9 cellular contexts compared by ENCODE assay signal in genomic region chr5:140220032-140220697, GRCh38. TPM values are rescaled to one million over a fixed set of nuclear protein-coding genes. Genes with fewer than 3 reads are reported as not detected.
DNase-seq lines count a peak whose midpoint lies in the region; ATAC-seq and TF ChIP-seq lines count a peak whose summit lies in the region.
"Had no signal": no experiment of that assay in that cellular context is flagged by ENCODE, and none has a peak within 500 bp of the region (broad histone marks: within the 10 kb centered on the region; RNA-seq: fewer than 3 reads in every experiment).

No MANE protein-coding gene starts in this region.

- intact Hi-C loops in posterior cingulate gyrus (cut with DNase I) = no loop called here

- ATAC-seq in GM18909 (IDR thresholded peaks at IDR 0.05; ENCODE audit: poor library complexity, unreplicated experiment) (peak; percentile 73), HG03457 (IDR thresholded peaks at IDR 0.05; ENCODE audit: unreplicated experiment) (peak; percentile 45), GM21515 (IDR thresholded peaks at IDR 0.05; ENCODE audit: unreplicated experiment) (no peak)

- no peak overlapping the region for H3K4me3 ChIP-seq in epithelial cell of proximal tubule (ENCODE audit: low read depth, low read length)

- peak; percentile 60 for DNase-seq in A172 (ENCODE audit: low spot score)
- peak; percentile 77 for DNase-seq in epithelial cell of proximal tubule (ENCODE audit: low read depth)
- no peak for DNase-seq in Ammon's horn (ENCODE audit: low spot score)
- DNase-seq in OCI-M2 (lab: John Stamatoyannopoulos, UW; ENCODE audit: unreplicated experiment) = no peak
- DNase-seq in posterior cingulate gyrus = no peak
- DNase-seq: effector CD4-positive, alpha-beta T cell had no signal

- TF ChIP-seq CTCF in epithelial cell of proximal tubule (conservative IDR thresholded peaks at IDR 0.05; ENCODE audit: low read depth, low read length) = no peak

RNA-seq across cellular contexts. Expression of gene CYSTM1, which starts 45.2 kb away (rescaled TPM):
- total RNA-seq in A172 (2014; rRNA removed; shearing (Covaris generic)) = 48.4 and 54.9 TPM in 2 replicates
- total RNA-seq in epithelial cell of proximal tubule = 57.4 and 161 TPM in 2 replicates

Comparison
In these comparisons a context has a peak if more than half of its experiments do, and no peak if none do; other contexts are left out.
1. DNase-seq: peak in A172 (single experiment) and epithelial cell of proximal tubule (single experiment); none in Ammon's horn (single experiment), OCI-M2 (single experiment) and posterior cingulate gyrus (0 of 10).